9 cellular contexts compared by ENCODE assay signal in the genomic region with DNA sequence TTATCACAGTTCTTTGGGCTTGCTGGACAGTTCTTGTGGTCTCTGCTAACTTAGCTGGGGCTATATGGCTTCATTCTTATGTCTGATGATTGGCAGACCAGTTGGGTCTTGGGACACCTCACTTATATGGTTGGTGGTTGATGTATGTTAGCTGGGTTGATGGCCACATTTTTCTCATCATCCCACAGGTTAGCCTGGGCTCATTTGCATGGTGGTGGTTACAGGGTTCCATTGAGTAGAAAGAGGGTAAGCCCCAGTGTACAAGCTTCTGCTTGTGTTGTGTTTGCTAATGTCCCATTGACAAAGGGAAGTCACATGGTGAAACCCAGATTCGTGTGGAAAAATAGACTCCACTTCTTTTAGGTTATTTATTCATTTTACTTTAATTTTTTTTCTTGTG. TPM values are rescaled to one million over a fixed set of nuclear protein-coding genes. Genes with fewer than 3 reads are reported as not detected.
DNase-seq lines count a peak whose midpoint lies in the region; ATAC-seq and TF ChIP-seq lines count a peak whose summit lies in the region.
"Had no signal": no experiment of that assay in that cellular context is flagged by ENCODE, and none has a peak within 500 bp of the region (broad histone marks: within the 10 kb centered on the region; RNA-seq: fewer than 3 reads in every experiment).

No MANE protein-coding gene starts in this region.

- no peaks in the 10 kb centered on the region for H3K27me3 Mint-ChIP-seq in activated naive CD8-positive, alpha-beta T cell

- H3K4me1 Mint-ChIP-seq in activated naive CD8-positive, alpha-beta T cell (ENCODE audit: low read depth), result peaks cover 47% of the 10 kb centered on the region

- ATAC-seq in GM19328 (IDR thresholded peaks at IDR 0.05; ENCODE audit: unreplicated experiment) (peak; percentile 94), HG02973 (IDR thresholded peaks at IDR 0.05; ENCODE audit: unreplicated experiment) (peak; percentile 85), right lobe of liver (no peak), body of pancreas (no peak)
- ATAC-seq: HepG2 had no signal

- no peak overlapping the region for H3K4me3 Mint-ChIP-seq in activated naive CD8-positive, alpha-beta T cell

- H3K36me3 Mint-ChIP-seq in activated naive CD8-positive, alpha-beta T cell, result no peaks in the 10 kb centered on the region

- no peaks in the 10 kb centered on the region for H3K9me3 ChIP-seq in right lobe of liver
- no peaks in the 10 kb centered on the region for H3K9me3 ChIP-seq in body of pancreas

- H3K4me3 ChIP-seq in GM12864 (ENCODE audit: low read depth, low read length) (no peak overlapping the region), right lobe of liver (no peak overlapping the region), body of pancreas (no peak overlapping the region)

- H3K36me3 ChIP-seq in right lobe of liver (no peaks in the 10 kb centered on the region), body of pancreas (replicated peaks in 1 of 2; ENCODE audit: insufficient read depth in 1 of 2, low read depth in 2 of 2) (no peaks in the 10 kb centered on the region)

- TF ChIP-seq CTCF in GM12864 (IDR thresholded peaks at IDR 0.05; ENCODE audit: low read depth, low read length, missing control alignments), result no peak
- TF ChIP-seq CTCF in right lobe of liver (IDR thresholded peaks at IDR 0.05), result no peak
- TF ChIP-seq CTCF in body of pancreas (IDR thresholded peaks at IDR 0.05), result no peak

- H3K27ac Mint-ChIP-seq in activated naive CD8-positive, alpha-beta T cell, result peak overlapping the region; percentile 50

- 7% methylated on average over 1 of the region's 1 CpG for WGBS in right lobe of liver (ENCODE audit: insufficient coverage, low coverage, low lambda C conversion rate, missing lambda C conversion rate)
- WGBS in body of pancreas, 2 donors, result 8 to 9% methylated on average over 1 of the region's 1 CpG

- TF ChIP-seq POLR2A in right lobe of liver (IDR thresholded peaks at IDR 0.05), result no peak
- TF ChIP-seq POLR2A in body of pancreas (IDR thresholded peaks at IDR 0.05), result no peak

- H3K27me3 ChIP-seq in right lobe of liver (no peaks in the 10 kb centered on the region), body of pancreas (no peaks in the 10 kb centered on the region)

- H3K9me3 Mint-ChIP-seq in activated naive CD8-positive, alpha-beta T cell (ENCODE audit: low read depth), result no peaks in the 10 kb centered on the region

- H3K4me1 ChIP-seq in right lobe of liver (peaks cover 0 to 14% (median 6%) of the 10 kb centered on the region in 4 donors), body of pancreas (peaks cover 36% of the 10 kb centered on the region)

- peak; percentile 47 for DNase-seq in GM12864 (ENCODE audit: low read depth)
- DNase-seq in right lobe of liver, result no peak
- no peak for DNase-seq in NOMO-1 (lab: John Stamatoyannopoulos, UW; ENCODE audit: unreplicated experiment in 2 of 2)
- no peak for DNase-seq in NCI-H774 (lab: John Stamatoyannopoulos, UW)
- DNase-seq in body of pancreas, result no peak

- intact Hi-C loops in right lobe of liver (cut with DNase I), result loop anchor here in 1 of 2 donors (10.0 kb wide), 1 partner anchor 103 kb away; no protein-coding TSS in a partner anchor
- intact Hi-C loops in body of pancreas (cut with DNase I), result no loop called here

- no peak overlapping the region for H3K27ac ChIP-seq in right lobe of liver
- H3K27ac ChIP-seq in body of pancreas, result no peak overlapping the region

RNA-seq across cellular contexts. Expression of a gene that starts 40.6 kb away (rescaled TPM):
- total RNA-seq in right lobe of liver (10 to 100 TPM in 1 of 6 experiments, 1 to 10 TPM in 5; 6.6 to 10.4 (median 8.0) TPM), body of pancreas (1 to 10 TPM in 1 of 2 donors, not detected in 1; 9.6 TPM)

RNA-seq across cellular contexts. Expression of a gene that starts 41.0 kb away (rescaled TPM):
- total RNA-seq in right lobe of liver, result 1 to 10 TPM; 2.4 to 6.8 (median 5.5) TPM
- total RNA-seq in body of pancreas, result 1 to 10 TPM; 7.9 to 9.6 TPM

Comparison
In these comparisons a context has a peak if more than half of its experiments do, and no peak if none do; other contexts are left out.
1. ATAC-seq: peak in GM19328 (single experiment) and HG02973 (single experiment); none in right lobe of liver (0 of 4) and body of pancreas (single experiment).